In genomic region chr3:150385296-150386242, GRCh38 we compare ENCODE assay signal across 8 cellular contexts.
DNase-seq lines count a peak whose midpoint lies in the region; ATAC-seq and TF ChIP-seq lines count a peak whose summit lies in the region.

No MANE protein-coding gene starts in this region.

- H3K4me3 ChIP-seq in GM12865 (ENCODE audit: low read depth, low read length): peak overlapping the region; percentile 67

- TF ChIP-seq CTCF in GM12865 (IDR thresholded peaks at IDR 0.05; ENCODE audit: insufficient read depth, low read depth, low read length, missing control alignments): no peak

- DNase-seq in GM12865 (ENCODE audit: low read depth) (peak; percentile 86), germinal center (ENCODE audit: low spot score) (peak; percentile 33), NCI-H526 (lab: John Stamatoyannopoulos, UW) (no peak), DMS53 (lab: John Stamatoyannopoulos, UW) (no peak), NCI-H2107 (lab: John Stamatoyannopoulos, UW) (no peak), dedifferentiated amniotic fluid mesenchymal stem cell (ENCODE audit: extremely low spot score) (no peak)

- ATAC-seq in GM21367 (IDR thresholded peaks at IDR 0.05; ENCODE audit: unreplicated experiment) (peak; percentile 21), HG03520 (IDR thresholded peaks at IDR 0.05; ENCODE audit: unreplicated experiment) (peak; percentile 24)

Comparison
In these comparisons a context has a peak if more than half of its experiments do, and no peak if none do; other contexts are left out.
1. DNase-seq: peak in GM12865 (single experiment) and germinal center (single experiment); none in NCI-H526 (0 of 2), DMS53 (single experiment), NCI-H2107 (single experiment) and dedifferentiated amniotic fluid mesenchymal stem cell (single experiment).